ENCODE assay signal across 1 cellular context in the genomic region with DNA sequence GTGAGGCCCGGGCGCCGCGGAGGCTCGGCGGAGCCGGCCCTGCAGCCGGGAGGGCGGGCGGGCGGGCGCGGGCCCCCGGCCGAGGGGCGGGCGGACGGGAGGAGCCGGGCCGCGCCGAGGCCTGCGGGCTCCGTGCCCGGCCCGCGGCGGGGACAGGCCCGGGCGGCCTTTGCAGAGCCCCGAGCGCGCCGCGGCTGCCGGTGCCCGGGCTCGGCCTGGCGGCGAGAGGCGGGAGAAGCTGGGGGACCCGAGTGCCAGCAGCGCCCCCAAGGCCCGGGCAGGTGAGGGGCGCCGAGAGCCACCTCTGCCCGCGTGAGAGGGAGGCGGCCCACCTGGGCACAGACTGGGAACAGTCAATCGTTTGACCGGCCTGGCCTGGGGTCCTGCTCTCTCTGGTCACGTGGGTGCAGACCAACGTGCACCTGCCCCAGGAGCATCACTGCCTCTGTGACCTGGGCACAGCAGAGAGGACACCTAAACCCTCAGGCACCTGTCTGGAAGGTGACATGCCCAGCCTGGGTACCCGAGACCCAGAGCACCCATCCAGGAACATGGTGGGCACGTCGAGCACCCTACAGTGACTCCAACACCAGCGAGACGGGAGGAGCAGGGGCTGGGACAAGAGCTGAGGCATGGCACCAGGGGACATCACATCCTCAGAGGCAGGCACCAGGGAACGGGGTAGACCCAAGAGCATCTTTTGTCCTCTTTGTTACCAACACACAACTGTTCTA.
TF ChIP-seq lines count a peak whose summit lies in the region.

No MANE protein-coding gene starts in this region.

TF ChIP-seq in K562, 482 proteins besides CTCF, POLR2A, EP300 and RAD21 (continued from another document):
- peak; percentile 39; the same call in 1 of the 2 replicates for TF ChIP-seq USF1 (CRISPR knock-in tag; IDR thresholded peaks at IDR 0.05)
